In the genomic region with DNA sequence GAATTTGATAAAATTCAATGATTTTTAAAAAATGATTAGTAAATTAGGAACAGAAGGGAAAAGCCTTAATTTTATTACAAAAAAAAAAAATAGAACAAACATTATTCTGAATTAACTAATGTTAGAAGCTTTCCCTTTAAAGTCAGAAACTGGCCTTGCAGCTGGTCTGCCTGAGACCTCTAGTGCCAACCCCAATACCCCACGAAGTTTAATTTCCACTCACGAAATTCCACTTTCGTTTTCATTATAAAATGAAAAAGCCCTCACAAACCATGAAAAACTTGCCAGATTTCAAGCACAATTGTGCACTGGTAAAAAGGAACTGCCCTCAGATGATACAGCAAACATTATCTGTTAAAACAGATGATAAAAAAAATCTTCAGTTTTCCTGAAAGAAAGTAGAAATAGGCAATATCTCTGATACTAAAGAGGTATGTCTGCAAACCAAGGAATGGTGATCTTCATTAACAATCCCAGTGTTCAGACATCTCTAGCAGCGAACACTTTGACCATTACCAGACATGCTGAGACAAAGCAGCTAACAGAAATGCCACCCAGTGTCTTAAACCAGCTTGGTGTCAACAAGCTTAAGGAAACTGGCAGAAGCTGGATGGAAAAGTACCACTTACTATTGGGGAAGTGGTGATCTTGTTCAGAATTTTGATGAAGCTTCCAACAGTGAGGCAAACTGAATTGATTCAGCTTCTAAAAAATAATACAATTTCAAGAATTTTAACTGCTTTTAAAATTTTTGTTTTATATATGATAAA, we compare ENCODE assay signal across 10 cellular contexts.
A peak's percentile ranks its signal among the peaks of the same experiment; 100 is the strongest.
DNase-seq lines count a peak whose midpoint lies in the region; ATAC-seq and TF ChIP-seq lines count a peak whose summit lies in the region.
"Had no signal": no experiment of that assay in that cellular context is flagged by ENCODE, and none has a peak within 500 bp of the region (broad histone marks: within the 10 kb centered on the region; RNA-seq: fewer than 3 reads in every experiment).

No MANE protein-coding gene starts in this region.

- H3K9ac ChIP-seq in Karpas-422 (ENCODE audit: low read length), result peak overlapping the region; percentile 53

- TF ChIP-seq CTCF in CD14-positive monocyte (IDR thresholded peaks at IDR 0.05) (no peak), natural killer cell (IDR thresholded peaks at IDR 0.05) (no peak)

- H3K36me3 Mint-ChIP-seq in CD14-positive monocyte, result no peaks in the 10 kb centered on the region
- H3K36me3 Mint-ChIP-seq in natural killer cell, result no peaks in the 10 kb centered on the region

- ATAC-seq in natural killer cell (peak in 1 of 3 donors; percentile 57), HG02973 (IDR thresholded peaks at IDR 0.05; ENCODE audit: unreplicated experiment) (no peak), GM18861 (IDR thresholded peaks at IDR 0.05; ENCODE audit: unreplicated experiment) (no peak)

- DNase-seq in CD14-positive monocyte (ENCODE audit: low spot score), result no peak
- DNase-seq in Karpas-422, result no peak
- peak in 7 of 61 donors; percentile 1 to 29 (median 3) for DNase-seq in caudate nucleus (lab: John Stamatoyannopoulos, UW)
- DNase-seq in natural killer cell, result no peak
- no peak for DNase-seq in stimulated activated CD4-positive, alpha-beta T cell treated with anti-CD3 and anti-CD28 coated beads, Interleukin-15, amount 100 ng/mL, for 24 hours
- DNase-seq in KBM-7, result no peak
- DNase-seq: NCI-H1417 treated with DMSO at 0.1 percent for 48 hours, upper lobe of left lung had no signal

- no peaks in the 10 kb centered on the region for H3K36me3 ChIP-seq in Karpas-422 (ENCODE audit: insufficient read depth, low read length)
- H3K36me3 ChIP-seq: upper lobe of left lung had no signal

- H3K27me3 ChIP-seq in Karpas-422 (ENCODE audit: low read length), result no peaks in the 10 kb centered on the region
- H3K27me3 ChIP-seq: upper lobe of left lung had no signal

- peak overlapping the region; percentile 61 for H3K4me2 ChIP-seq in Karpas-422 (ENCODE audit: low read depth, low read length, poor library complexity, severe bottlenecking)

- intact Hi-C loops in CD14-positive monocyte (cut with micrococcal nuclease), result no loop called here
- intact Hi-C loops in natural killer cell (cut with micrococcal nuclease), result no loop called here

- peak overlapping the region; percentile 46 for H3K4me3 ChIP-seq in Karpas-422 (ENCODE audit: low read length)

- H3K79me2 ChIP-seq in Karpas-422 (ENCODE audit: low read length), result no peaks in the 10 kb centered on the region

- H3K4me1 Mint-ChIP-seq in CD14-positive monocyte (peaks cover 10% of the 10 kb centered on the region), natural killer cell (peaks cover 11 to 12% of the 10 kb centered on the region in 2 donors)

- H4K20me1 ChIP-seq in Karpas-422 (ENCODE audit: insufficient read depth, low read depth, low read length), result no peaks in the 10 kb centered on the region

- H3K4me3 Mint-ChIP-seq in CD14-positive monocyte, result peak overlapping the region; percentile 63 to 86
- peak overlapping the region; percentile 80 for H3K4me3 Mint-ChIP-seq in natural killer cell

- H3K9me3 Mint-ChIP-seq in CD14-positive monocyte (no peaks in the 10 kb centered on the region), natural killer cell (no peaks in the 10 kb centered on the region)

- no peak overlapping the region for H3K27ac ChIP-seq in Karpas-422 (ENCODE audit: low read length)
- H3K27ac ChIP-seq in caudate nucleus (ENCODE audit: low read depth, low read length), result peak overlapping the region; percentile 81

- peak overlapping the region; percentile 69 for H2AFZ ChIP-seq in Karpas-422 (ENCODE audit: low read length)

- peaks cover 11% of the 10 kb centered on the region for H3K4me1 ChIP-seq in Karpas-422 (ENCODE audit: low read length)

- in situ Hi-C loops in KBM-7 (cut with MboI; ENCODE audit: low pct_unique_long_range_greater_than_20kb, low sequenced_read_pairs), result no loop called here

- no peaks in the 10 kb centered on the region for H3K9me2 ChIP-seq in Karpas-422 (replicated peaks; ENCODE audit: insufficient read depth, low read length)

- H3K27me3 Mint-ChIP-seq in CD14-positive monocyte (ENCODE audit: low read depth in 3 of 3), result peaks cover 0 to 2% (median 0%) of the 10 kb centered on the region in 3 donors
- H3K27me3 Mint-ChIP-seq in natural killer cell (ENCODE audit: low read depth in 2 of 2), result no peaks in the 10 kb centered on the region

- H3K9me3 ChIP-seq in Karpas-422 (ENCODE audit: low read length), result no peaks in the 10 kb centered on the region
- H3K9me3 ChIP-seq: upper lobe of left lung had no signal

- H3K27ac Mint-ChIP-seq in CD14-positive monocyte (peak overlapping the region in 6 of 7 donors; percentile 21 to 81 (median 59)), natural killer cell (peak overlapping the region; percentile 63 to 70)
